25 cellular contexts compared by ENCODE assay signal in genomic region chr9:79447308-79447605, GRCh38.
"Had no signal": no experiment of that assay in that cellular context is flagged by ENCODE, and none has a peak within 500 bp of the region (broad histone marks: within the 10 kb centered on the region; RNA-seq: fewer than 3 reads in every experiment).

No MANE protein-coding gene starts in this region.

- H3K27ac ChIP-seq: colonic mucosa, epithelial cell of prostate, esophagus squamous epithelium, gastrocnemius medialis, heart right ventricle, left lung, lower lobe of right lung had no signal

- H3K4me3 Mint-ChIP-seq: dendritic cell treated with granulocyte-macrophage colony-stimulating factor and Interleukin-4, amounts not matched to agents 40 ng/mL and 50 ng/mL, for 4 days; effector memory CD8-positive, alpha-beta T cell; endodermal cell; mesothelial cell of epicardium had no signal

- FAIRE-seq: islet of Langerhans, keratinocyte had no signal

- H3K4me3 ChIP-seq: colonic mucosa, esophagus squamous epithelium, gastrocnemius medialis, heart right ventricle, left lung, lower lobe of right lung, mucosa of descending colon had no signal

- H3K9me3 ChIP-seq: colonic mucosa, gastrocnemius medialis, lower lobe of right lung, mucosa of descending colon had no signal

- ATAC-seq: effector memory CD8-positive, alpha-beta T cell; esophagus mucosa; gastrocnemius medialis; heart right ventricle; left cardiac atrium; left ventricle myocardium superior; mucosa of descending colon had no signal

- H3K36me3 ChIP-seq: colonic mucosa, esophagus squamous epithelium, gastrocnemius medialis, heart right ventricle, left lung, lower lobe of right lung had no signal

- H3K27ac Mint-ChIP-seq: dendritic cell treated with granulocyte-macrophage colony-stimulating factor and Interleukin-4, amounts not matched to agents 40 ng/mL and 50 ng/mL, for 4 days; effector memory CD8-positive, alpha-beta T cell; endodermal cell; mesothelial cell of epicardium had no signal

- H3K27me3 Mint-ChIP-seq: dendritic cell treated with granulocyte-macrophage colony-stimulating factor and Interleukin-4, amounts not matched to agents 40 ng/mL and 50 ng/mL, for 4 days; effector memory CD8-positive, alpha-beta T cell had no signal

- H3K27me3 ChIP-seq: colonic mucosa, esophagus squamous epithelium, gastrocnemius medialis, left lung had no signal

- DNase-seq: colonic mucosa; cortex of kidney; effector CD8-positive, alpha-beta T cell; effector memory CD8-positive, alpha-beta T cell; endodermal cell; erythroblast; esophagus squamous epithelium; foreskin fibroblast; gastrocnemius medialis; glutamatergic neuron; head of caudate nucleus; heart right ventricle; hippocampal formation; left cardiac atrium; left lung; left ventricle myocardium superior; lower lobe of right lung; mesenchymal stem cell; mucosa of descending colon had no signal

- H3K4me1 ChIP-seq: colonic mucosa, esophagus squamous epithelium, gastrocnemius medialis, heart right ventricle, left lung, lower lobe of right lung had no signal
